In genomic region chr1:25487628-25488027, GRCh38 we compare ENCODE assay signal across 9 cellular contexts. TPM values are rescaled to one million over a fixed set of nuclear protein-coding genes. Genes with fewer than 3 reads are reported as not detected.
DNase-seq lines count a peak whose midpoint lies in the region; ATAC-seq and TF ChIP-seq lines count a peak whose summit lies in the region.
"Had no signal": no experiment of that assay in that cellular context is flagged by ENCODE, and none has a peak within 500 bp of the region (broad histone marks: within the 10 kb centered on the region; RNA-seq: fewer than 3 reads in every experiment).

No MANE protein-coding gene starts in this region.

- in situ Hi-C loops in ACHN (cut with HindIII; ENCODE audit: low pct_ligation_motif_present, low pct_unique_long_range_greater_than_20kb, low sequenced_read_pairs): no loop called here

- no peaks in the 10 kb centered on the region for H3K9me3 ChIP-seq in cardiac muscle cell (ENCODE audit: low read depth)
- no peaks in the 10 kb centered on the region for H3K9me3 ChIP-seq in tibial artery

- DNase-seq in cardiac muscle cell (ENCODE audit: low read depth in 1 of 2, low spot score in 1 of 2) (no peak), left ventricle myocardium superior (no peak), fibroblast of mammary gland (ENCODE audit: low read depth) (no peak), tibial artery (no peak), SK-N-DZ (ENCODE audit: low spot score) (no peak), ACHN (no peak), iPS-NIHi11 (ENCODE audit: low spot score) (no peak)
- DNase-seq: GF-D8 had no signal

- no peak overlapping the region for H3K4me3 ChIP-seq in cardiac muscle cell
- no peak overlapping the region for H3K4me3 ChIP-seq in WI38 (ENCODE audit: low read depth, low read length)
- no peak overlapping the region for H3K4me3 ChIP-seq in fibroblast of mammary gland (ENCODE audit: control insufficient read depth, low read depth, low read length)
- no peak overlapping the region for H3K4me3 ChIP-seq in tibial artery

- H3K27me3 ChIP-seq in cardiac muscle cell: no peaks in the 10 kb centered on the region
- H3K27me3 ChIP-seq in tibial artery: no peaks in the 10 kb centered on the region

- H3K36me3 ChIP-seq in cardiac muscle cell (peaks cover 17% of the 10 kb centered on the region), tibial artery (peaks cover 32 to 43% (median 33%) of the 10 kb centered on the region in 3 donors)

- H3K4me1 ChIP-seq in cardiac muscle cell (ENCODE audit: low read depth) (peaks cover 7% of the 10 kb centered on the region), tibial artery (peaks cover 0 to 23% (median 8%) of the 10 kb centered on the region in 4 donors)

- TF ChIP-seq CTCF in cardiac muscle cell (IDR thresholded peaks at IDR 0.05; ENCODE audit: low read depth, low read length) (peak; percentile 49), WI38 (IDR thresholded peaks at IDR 0.05; ENCODE audit: low read depth, low read length) (peak; percentile 11; the same call in 1 of the 2 replicates), fibroblast of mammary gland (conservative IDR thresholded peaks at IDR 0.05; ENCODE audit: control insufficient read depth, insufficient read depth, low read depth, low read length) (peak; percentile 50), tibial artery (IDR thresholded peaks at IDR 0.05) (peak; percentile 8 to 24)

- ATAC-seq in left ventricle myocardium superior: no peak

- no peak overlapping the region for H3K27ac ChIP-seq in cardiac muscle cell
- no peak overlapping the region for H3K27ac ChIP-seq in tibial artery

- intact Hi-C loops in left ventricle myocardium superior (cut with micrococcal nuclease) (no loop called here), tibial artery (cut with DNase I; ENCODE audit: low total_unique reads) (no loop called here)

RNA-seq across cellular contexts. Expression of gene LDLRAP1, which starts 55.8 kb away (rescaled TPM):
- 15.8 and 16.4 TPM in 2 replicates for total RNA-seq in cardiac muscle cell
- 12.2 and 21.8 TPM in 2 replicates for polyA plus RNA-seq in cardiac muscle cell
- 11.8 TPM for total RNA-seq in left ventricle myocardium superior
- 0.20 and 0.23 TPM in 2 replicates for polyA plus RNA-seq in SK-N-DZ (2014; cell fraction: cytosol; rRNA removed)
- 0.06 and 0.21 TPM in 2 replicates for polyA plus RNA-seq in SK-N-DZ (2014; cell fraction: nucleus; rRNA removed)

RNA-seq across cellular contexts. Expression of gene MACO1, which starts 56.9 kb away (rescaled TPM):
- total RNA-seq in cardiac muscle cell (12.5 and 13.8 TPM in 2 replicates), left ventricle myocardium superior (15.6 TPM)
- 10.6 and 12.3 TPM in 2 replicates for polyA plus RNA-seq in cardiac muscle cell
- 16.5 and 20.3 TPM in 2 replicates for polyA plus RNA-seq in SK-N-DZ (2014; cell fraction: cytosol; rRNA removed)
- polyA plus RNA-seq in SK-N-DZ (2014; cell fraction: nucleus; rRNA removed): 13.2 and 13.5 TPM in 2 replicates
